In genomic region chr3:129123314-129124060, GRCh38 we compare ENCODE assay signal across 8 cellular contexts. TPM values are rescaled to one million over a fixed set of nuclear protein-coding genes. Genes with fewer than 3 reads are reported as not detected.
A peak's percentile ranks its signal among the peaks of the same experiment; 100 is the strongest.
DNase-seq lines count a peak whose midpoint lies in the region; ATAC-seq and TF ChIP-seq lines count a peak whose summit lies in the region.

No MANE protein-coding gene starts in this region.

- H3K27ac ChIP-seq in GM23338 (ENCODE audit: low read depth), result no peak overlapping the region

- H3K4me1 ChIP-seq in GM23338 (ENCODE audit: insufficient read depth), result peaks cover 26% of the 10 kb centered on the region

- peak overlapping the region; percentile 29; the same call in 2 of the 3 replicates for H3K4me3 Mint-ChIP-seq in GM23338

- DNase-seq in AG08395 (ENCODE audit: low spot score), result peak; percentile 29
- no peak for DNase-seq in GM23338 (ENCODE audit: low spot score)
- peak; percentile 8 for DNase-seq in T-helper 9 cell
- DNase-seq in germinal center (ENCODE audit: low spot score), result peak; percentile 38
- DNase-seq in DMS153 (lab: John Stamatoyannopoulos, UW), result no peak
- DNase-seq in UCSD-AML1 (lab: John Stamatoyannopoulos, UW; ENCODE audit: unreplicated experiment), result no peak
- DNase-seq in COLO668 (lab: John Stamatoyannopoulos, UW; ENCODE audit: unreplicated experiment), result no peak

- no peaks in the 10 kb centered on the region for H3K9me2 ChIP-seq in GM23338 (ENCODE audit: insufficient read depth)

- H3K4me2 ChIP-seq in GM23338, result peak overlapping the region; percentile 97

- H3K4me3 ChIP-seq in GM23338, result peak overlapping the region; percentile 92; the same call in 1 of the 2 replicates

- no peaks in the 10 kb centered on the region for H4K20me1 ChIP-seq in GM23338 (replicated peaks; ENCODE audit: insufficient read depth)

- H3K4me1 Mint-ChIP-seq in GM23338, result peaks cover 28% of the 10 kb centered on the region

- no peaks in the 10 kb centered on the region; the same call in 2 of the 3 replicates for H3K9me3 Mint-ChIP-seq in GM23338

- no peak for TF ChIP-seq CTCF in GM23338 (conservative IDR thresholded peaks at IDR 0.05; ENCODE audit: low read depth in 2 of 2)

- ATAC-seq in GM23338, result no peak
- ATAC-seq in GM21529 (IDR thresholded peaks at IDR 0.05; ENCODE audit: unreplicated experiment), result no peak

- H3K27me3 ChIP-seq in GM23338 (ENCODE audit: insufficient read depth), result no peaks in the 10 kb centered on the region

- H3K27ac Mint-ChIP-seq in GM23338, result no peak overlapping the region

- H3K36me3 Mint-ChIP-seq in GM23338 (ENCODE audit: low read depth), result no peaks in the 10 kb centered on the region

- H3K36me3 ChIP-seq in GM23338 (ENCODE audit: insufficient read depth), result no peaks in the 10 kb centered on the region

- H2AFZ ChIP-seq in GM23338, result no peak overlapping the region

- H3K27me3 Mint-ChIP-seq in GM23338 (ENCODE audit: insufficient read depth, low read depth, poor library complexity), result peaks cover 22% of the 10 kb centered on the region

- peaks cover 8% of the 10 kb centered on the region for H3F3A ChIP-seq in GM23338 (replicated peaks; ENCODE audit: low read depth)

- H3K79me2 ChIP-seq in GM23338 (replicated peaks; ENCODE audit: insufficient read depth), result peaks cover 18% of the 10 kb centered on the region

TF ChIP-seq in GM23338, 12 proteins besides CTCF, POLR2A, EP300 and RAD21:
- TF ChIP-seq EZH2phosphoT487 (IDR thresholded peaks at IDR 0.05; ENCODE audit: unreplicated experiment) (no peak), POLR2AphosphoS5 (IDR thresholded peaks at IDR 0.05; ENCODE audit: low read depth) (no peak), EZH2 (IDR thresholded peaks at IDR 0.05; ENCODE audit: low read depth, unreplicated experiment) (no peak), ZNF331 (CRISPR knock-in tag; IDR thresholded peaks at IDR 0.05; ENCODE audit: low read depth) (no peak), JUNB (IDR thresholded peaks at IDR 0.05; ENCODE audit: unreplicated experiment) (no peak), STAT1 (IDR thresholded peaks at IDR 0.05; ENCODE audit: unreplicated experiment) (no peak), CREB1 (CRISPR knock-in tag; IDR thresholded peaks at IDR 0.05; ENCODE audit: low read depth) (no peak), NANOG (IDR thresholded peaks at IDR 0.05; ENCODE audit: borderline replicate concordance) (no peak), ZNF114 (CRISPR knock-in tag; IDR thresholded peaks at IDR 0.05) (no peak)
- TF ChIP-seq, protein P1, sequence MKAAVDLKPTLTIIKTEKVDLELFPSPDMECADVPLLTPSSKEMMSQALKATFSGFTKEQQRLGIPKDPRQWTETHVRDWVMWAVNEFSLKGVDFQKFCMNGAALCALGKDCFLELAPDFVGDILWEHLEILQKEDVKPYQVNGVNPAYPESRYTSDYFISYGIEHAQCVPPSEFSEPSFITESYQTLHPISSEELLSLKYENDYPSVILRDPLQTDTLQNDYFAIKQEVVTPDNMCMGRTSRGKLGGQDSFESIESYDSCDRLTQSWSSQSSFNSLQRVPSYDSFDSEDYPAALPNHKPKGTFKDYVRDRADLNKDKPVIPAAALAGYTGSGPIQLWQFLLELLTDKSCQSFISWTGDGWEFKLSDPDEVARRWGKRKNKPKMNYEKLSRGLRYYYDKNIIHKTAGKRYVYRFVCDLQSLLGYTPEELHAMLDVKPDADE (IDR thresholded peaks at IDR 0.05), result no peak
- TF ChIP-seq, protein P2, sequence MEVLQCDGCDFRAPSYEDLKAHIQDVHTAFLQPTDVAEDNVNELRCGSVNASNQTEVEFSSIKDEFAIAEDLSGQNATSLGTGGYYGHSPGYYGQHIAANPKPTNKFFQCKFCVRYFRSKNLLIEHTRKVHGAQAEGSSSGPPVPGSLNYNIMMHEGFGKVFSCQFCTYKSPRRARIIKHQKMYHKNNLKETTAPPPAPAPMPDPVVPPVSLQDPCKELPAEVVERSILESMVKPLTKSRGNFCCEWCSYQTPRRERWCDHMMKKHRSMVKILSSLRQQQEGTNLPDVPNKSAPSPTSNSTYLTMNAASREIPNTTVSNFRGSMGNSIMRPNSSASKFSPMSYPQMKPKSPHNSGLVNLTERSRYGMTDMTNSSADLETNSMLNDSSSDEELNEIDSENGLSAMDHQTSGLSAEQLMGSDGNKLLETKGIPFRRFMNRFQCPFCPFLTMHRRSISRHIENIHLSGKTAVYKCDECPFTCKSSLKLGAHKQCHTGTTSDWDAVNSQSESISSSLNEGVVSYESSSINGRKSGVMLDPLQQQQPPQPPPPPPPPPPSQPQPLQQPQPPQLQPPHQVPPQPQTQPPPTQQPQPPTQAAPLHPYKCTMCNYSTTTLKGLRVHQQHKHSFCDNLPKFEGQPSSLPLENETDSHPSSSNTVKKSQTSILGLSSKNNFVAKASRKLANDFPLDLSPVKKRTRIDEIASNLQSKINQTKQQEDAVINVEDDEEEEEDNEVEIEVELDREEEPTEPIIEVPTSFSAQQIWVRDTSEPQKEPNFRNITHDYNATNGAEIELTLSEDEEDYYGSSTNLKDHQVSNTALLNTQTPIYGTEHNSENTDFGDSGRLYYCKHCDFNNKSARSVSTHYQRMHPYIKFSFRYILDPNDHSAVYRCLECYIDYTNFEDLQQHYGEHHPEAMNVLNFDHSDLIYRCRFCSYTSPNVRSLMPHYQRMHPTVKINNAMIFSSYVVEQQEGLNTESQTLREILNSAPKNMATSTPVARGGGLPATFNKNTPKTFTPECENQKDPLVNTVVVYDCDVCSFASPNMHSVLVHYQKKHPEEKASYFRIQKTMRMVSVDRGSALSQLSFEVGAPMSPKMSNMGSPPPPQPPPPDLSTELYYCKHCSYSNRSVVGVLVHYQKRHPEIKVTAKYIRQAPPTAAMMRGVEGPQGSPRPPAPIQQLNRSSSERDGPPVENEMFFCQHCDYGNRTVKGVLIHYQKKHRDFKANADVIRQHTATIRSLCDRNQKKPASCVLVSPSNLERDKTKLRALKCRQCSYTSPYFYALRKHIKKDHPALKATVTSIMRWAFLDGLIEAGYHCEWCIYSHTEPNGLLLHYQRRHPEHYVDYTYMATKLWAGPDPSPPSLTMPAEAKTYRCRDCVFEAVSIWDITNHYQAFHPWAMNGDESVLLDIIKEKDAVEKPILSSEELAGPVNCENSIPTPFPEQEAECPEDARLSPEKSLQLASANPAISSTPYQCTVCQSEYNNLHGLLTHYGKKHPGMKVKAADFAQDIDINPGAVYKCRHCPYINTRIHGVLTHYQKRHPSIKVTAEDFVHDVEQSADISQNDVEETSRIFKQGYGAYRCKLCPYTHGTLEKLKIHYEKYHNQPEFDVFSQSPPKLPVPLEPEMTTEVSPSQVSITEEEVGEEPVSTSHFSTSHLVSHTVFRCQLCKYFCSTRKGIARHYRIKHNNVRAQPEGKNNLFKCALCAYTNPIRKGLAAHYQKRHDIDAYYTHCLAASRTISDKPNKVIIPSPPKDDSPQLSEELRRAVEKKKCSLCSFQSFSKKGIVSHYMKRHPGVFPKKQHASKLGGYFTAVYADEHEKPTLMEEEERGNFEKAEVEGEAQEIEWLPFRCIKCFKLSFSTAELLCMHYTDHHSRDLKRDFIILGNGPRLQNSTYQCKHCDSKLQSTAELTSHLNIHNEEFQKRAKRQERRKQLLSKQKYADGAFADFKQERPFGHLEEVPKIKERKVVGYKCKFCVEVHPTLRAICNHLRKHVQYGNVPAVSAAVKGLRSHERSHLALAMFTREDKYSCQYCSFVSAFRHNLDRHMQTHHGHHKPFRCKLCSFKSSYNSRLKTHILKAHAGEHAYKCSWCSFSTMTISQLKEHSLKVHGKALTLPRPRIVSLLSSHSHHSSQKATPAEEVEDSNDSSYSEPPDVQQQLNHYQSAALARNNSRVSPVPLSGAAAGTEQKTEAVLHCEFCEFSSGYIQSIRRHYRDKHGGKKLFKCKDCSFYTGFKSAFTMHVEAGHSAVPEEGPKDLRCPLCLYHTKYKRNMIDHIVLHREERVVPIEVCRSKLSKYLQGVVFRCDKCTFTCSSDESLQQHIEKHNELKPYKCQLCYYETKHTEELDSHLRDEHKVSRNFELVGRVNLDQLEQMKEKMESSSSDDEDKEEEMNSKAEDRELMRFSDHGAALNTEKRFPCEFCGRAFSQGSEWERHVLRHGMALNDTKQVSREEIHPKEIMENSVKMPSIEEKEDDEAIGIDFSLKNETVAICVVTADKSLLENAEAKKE (CRISPR knock-in tag; IDR thresholded peaks at IDR 0.05), result no peak
- TF ChIP-seq, protein P3, sequence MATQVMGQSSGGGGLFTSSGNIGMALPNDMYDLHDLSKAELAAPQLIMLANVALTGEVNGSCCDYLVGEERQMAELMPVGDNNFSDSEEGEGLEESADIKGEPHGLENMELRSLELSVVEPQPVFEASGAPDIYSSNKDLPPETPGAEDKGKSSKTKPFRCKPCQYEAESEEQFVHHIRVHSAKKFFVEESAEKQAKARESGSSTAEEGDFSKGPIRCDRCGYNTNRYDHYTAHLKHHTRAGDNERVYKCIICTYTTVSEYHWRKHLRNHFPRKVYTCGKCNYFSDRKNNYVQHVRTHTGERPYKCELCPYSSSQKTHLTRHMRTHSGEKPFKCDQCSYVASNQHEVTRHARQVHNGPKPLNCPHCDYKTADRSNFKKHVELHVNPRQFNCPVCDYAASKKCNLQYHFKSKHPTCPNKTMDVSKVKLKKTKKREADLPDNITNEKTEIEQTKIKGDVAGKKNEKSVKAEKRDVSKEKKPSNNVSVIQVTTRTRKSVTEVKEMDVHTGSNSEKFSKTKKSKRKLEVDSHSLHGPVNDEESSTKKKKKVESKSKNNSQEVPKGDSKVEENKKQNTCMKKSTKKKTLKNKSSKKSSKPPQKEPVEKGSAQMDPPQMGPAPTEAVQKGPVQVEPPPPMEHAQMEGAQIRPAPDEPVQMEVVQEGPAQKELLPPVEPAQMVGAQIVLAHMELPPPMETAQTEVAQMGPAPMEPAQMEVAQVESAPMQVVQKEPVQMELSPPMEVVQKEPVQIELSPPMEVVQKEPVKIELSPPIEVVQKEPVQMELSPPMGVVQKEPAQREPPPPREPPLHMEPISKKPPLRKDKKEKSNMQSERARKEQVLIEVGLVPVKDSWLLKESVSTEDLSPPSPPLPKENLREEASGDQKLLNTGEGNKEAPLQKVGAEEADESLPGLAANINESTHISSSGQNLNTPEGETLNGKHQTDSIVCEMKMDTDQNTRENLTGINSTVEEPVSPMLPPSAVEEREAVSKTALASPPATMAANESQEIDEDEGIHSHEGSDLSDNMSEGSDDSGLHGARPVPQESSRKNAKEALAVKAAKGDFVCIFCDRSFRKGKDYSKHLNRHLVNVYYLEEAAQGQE (IDR thresholded peaks at IDR 0.05; ENCODE audit: unreplicated experiment), result no peak
TF ChIP-seq in GM23338: peak in this region for 0.

RNA-seq across cellular contexts. Expression of gene RAB43, which starts 1.9 kb away (rescaled TPM):
- total RNA-seq in GM23338 (2014; rRNA removed; shearing (Covaris generic)), result 32.5 and 37.0 TPM in 2 replicates
- 5.7 and 7.3 TPM in 2 replicates for polyA plus RNA-seq in GM23338 (2016; fragmentation: Nextera tagmentation; extraction: Ambion mirVana)

RNA-seq across cellular contexts. Expression of gene ISY1, which starts 37.4 kb away (rescaled TPM):
- 10.0 and 11.3 TPM in 2 replicates for total RNA-seq in GM23338 (2014; rRNA removed; shearing (Covaris generic))
- 20.2 and 23.6 TPM in 2 replicates for polyA plus RNA-seq in GM23338 (2016; fragmentation: Nextera tagmentation; extraction: Ambion mirVana)

Comparison
In these comparisons a context has a peak if more than half of its experiments do, and no peak if none do; other contexts are left out.
1. DNase-seq: peak in AG08395 (single experiment), T-helper 9 cell (single experiment) and germinal center (single experiment); none in GM23338 (single experiment), DMS153 (single experiment), UCSD-AML1 (single experiment) and COLO668 (single experiment).